In genomic region chr2:78757191-78757590, GRCh38 we compare ENCODE assay signal across 27 cellular contexts.
"Had no signal": no experiment of that assay in that cellular context is flagged by ENCODE, and none has a peak within 500 bp of the region (broad histone marks: within the 10 kb centered on the region; RNA-seq: fewer than 3 reads in every experiment).

No MANE protein-coding gene starts in this region.

- H3K4me3 Mint-ChIP-seq: activated CD8-positive, alpha-beta T cell treated with anti-CD3 and anti-CD28 coated beads, Interleukin-2, amount 10 ng/mL, durations not matched to agents 7 days and 5 days; activated naive CD8-positive, alpha-beta T cell treated with anti-CD3 and anti-CD28 coated beads, Interleukin-2, amount 10 ng/mL, durations not matched to agents 7 days and 5 days; T-helper 1 cell treated with Interleukin-12 subunit alpha and Interleukin-12 subunit beta and Interleukin-4 antibody, amounts not matched to agents 30 μg/mL and 1 μg/mL, for 36 hours had no signal

- DNase-seq: activated CD4-positive, alpha-beta T cell treated with anti-CD3 and anti-CD28 coated beads for 48 hours; activated CD4-positive, alpha-beta T cell treated with anti-CD3 and anti-CD28 coated beads, Interleukin-2, amount 50 U/mL, for 4 hours; activated CD4-positive, CD25-positive, alpha-beta regulatory T cell treated with anti-CD3 and anti-CD28 coated beads, Interleukin-2, amount 50 U/mL, for 72 hours; activated CD8-positive, alpha-beta memory T cell treated with anti-CD3 and anti-CD28 coated beads, Interleukin-2, amount 50 U/mL, for 48 hours; activated CD8-positive, alpha-beta T cell treated with anti-CD3 and anti-CD28 coated beads, Interleukin-2, amount 10 ng/mL, durations not matched to agents 7 days and 5 days; activated naive CD4-positive, alpha-beta T cell treated with anti-CD3 and anti-CD28 coated beads, Interleukin-2, amount 50 U/mL, for 16 hours; activated naive CD8-positive, alpha-beta T cell treated with anti-CD3 and anti-CD28 coated beads, Interleukin-2, amount 10 ng/mL, durations not matched to agents 7 days and 5 days; activated T-cell treated with anti-CD3 and anti-CD28 coated beads, Interleukin-2, amount 50 U/mL, for 1 hour; adrenal gland; aorta; caudate nucleus; Kasumi-1; KBM-7; NCI-H1048; NCI-H1417; NCI-H1694; NCI-H2029 treated with DMSO at 0.1 percent for 48 hours; NCI-H345; NCI-H510A; NCI-H526 treated with DMSO at 0.1 percent for 48 hours; NK-92 treated with Interleukin-12 subunit alpha and Interleukin-12 subunit beta, amount 100 ng/mL, for 24 hours; Peyer's patch; Right ventricle myocardium superior; SJCRH30 had no signal

- H3K4me3 ChIP-seq: adrenal gland, breast epithelium, Peyer's patch, SJCRH30 had no signal

- H3K27ac ChIP-seq: adrenal gland, breast epithelium, Peyer's patch, RWPE1, SJCRH30 had no signal

- H3K4me1 ChIP-seq: adrenal gland, breast epithelium, Peyer's patch, SJCRH30 had no signal

- H3K27me3 ChIP-seq: adrenal gland, breast epithelium, Peyer's patch, SJCRH30 had no signal

- H3K4me1 Mint-ChIP-seq: activated naive CD8-positive, alpha-beta T cell treated with anti-CD3 and anti-CD28 coated beads, Interleukin-2, amount 10 ng/mL, durations not matched to agents 7 days and 5 days had no signal

- H3K27ac Mint-ChIP-seq: activated CD8-positive, alpha-beta T cell treated with anti-CD3 and anti-CD28 coated beads, Interleukin-2, amount 10 ng/mL, durations not matched to agents 7 days and 5 days; activated naive CD8-positive, alpha-beta T cell treated with anti-CD3 and anti-CD28 coated beads, Interleukin-2, amount 10 ng/mL, durations not matched to agents 7 days and 5 days; T-helper 1 cell treated with Interleukin-12 subunit alpha and Interleukin-12 subunit beta and Interleukin-4 antibody, amounts not matched to agents 30 μg/mL and 1 μg/mL, for 36 hours had no signal

- H3K27me3 Mint-ChIP-seq: activated naive CD8-positive, alpha-beta T cell treated with anti-CD3 and anti-CD28 coated beads, Interleukin-2, amount 10 ng/mL, durations not matched to agents 7 days and 5 days had no signal

- H3K36me3 Mint-ChIP-seq: activated naive CD8-positive, alpha-beta T cell treated with anti-CD3 and anti-CD28 coated beads, Interleukin-2, amount 10 ng/mL, durations not matched to agents 7 days and 5 days had no signal

- H3K36me3 ChIP-seq: adrenal gland, breast epithelium, Peyer's patch, SJCRH30 had no signal

- H3K9me3 ChIP-seq: Peyer's patch, SJCRH30 had no signal
